ENCODE assay signal across 24 cellular contexts in genomic region chr13:49347650-49348385, GRCh38.
"Had no signal": no experiment of that assay in that cellular context is flagged by ENCODE, and none has a peak within 500 bp of the region (broad histone marks: within the 10 kb centered on the region; RNA-seq: fewer than 3 reads in every experiment).

No MANE protein-coding gene starts in this region.

- H3K9me3 Mint-ChIP-seq: activated naive CD8-positive, alpha-beta T cell treated with anti-CD3 and anti-CD28 coated beads for 36 hours; activated T-cell treated with anti-CD3 and anti-CD28 coated beads, Interleukin-2, amount 50 U/mL, for 4 hours; activated T-helper 2 cell treated with anti-CD3 and anti-CD28 coated beads, Interferon-gamma antibody, Interleukin-2, Interleukin-4, amounts not matched to agents 10 μg/mL and 5 μg/mL and 100 μg/mL, durations not matched to agents 14 hours and 24 hours and 36 hours; endodermal cell; naive thymus-derived CD8-positive, alpha-beta T cell had no signal

- DNase-seq: activated CD4-positive, alpha-beta T cell treated with anti-CD3 and anti-CD28 coated beads for 36 hours; activated CD4-positive, alpha-beta T cell treated with anti-CD3 and anti-CD28 coated beads, Interleukin-2, amount 50 U/mL, for 4 hours; activated CD8-positive, alpha-beta memory T cell treated with anti-CD3 and anti-CD28 coated beads, Interleukin-2, amount 50 U/mL, for 48 hours; activated naive CD4-positive, alpha-beta T cell treated with Interleukin-2 at 50 U/mL for 16 hours; activated naive CD8-positive, alpha-beta T cell treated with anti-CD3 and anti-CD28 coated beads for 36 hours; activated T-cell treated with anti-CD3 and anti-CD28 coated beads, Interleukin-2, amount 50 U/mL, for 4 hours; cerebellar nuclear complex; cortex of kidney; heart right ventricle; kidney; left lung; naive thymus-derived CD8-positive, alpha-beta T cell; psoas muscle; spleen; stimulated activated CD4-positive, alpha-beta T cell treated with anti-CD3 and anti-CD28 coated beads, Interleukin-4, amount 100 ng/mL, for 1 hour; stimulated activated naive CD4-positive, alpha-beta T cell; testis had no signal

- H3K36me3 ChIP-seq: left lung, right atrium auricular region had no signal

- H3K27me3 ChIP-seq: heart right ventricle, left lung, right atrium auricular region, spleen, testis, vagina had no signal

- H3K27ac Mint-ChIP-seq: activated CD4-positive, alpha-beta T cell treated with anti-CD3 and anti-CD28 coated beads for 36 hours; activated naive CD8-positive, alpha-beta T cell treated with anti-CD3 and anti-CD28 coated beads for 36 hours; activated T-helper 2 cell treated with anti-CD3 and anti-CD28 coated beads, Interferon-gamma antibody, Interleukin-2, Interleukin-4, amounts not matched to agents 10 μg/mL and 5 μg/mL and 100 μg/mL, durations not matched to agents 14 hours and 24 hours and 36 hours; endodermal cell; naive thymus-derived CD8-positive, alpha-beta T cell; type B pancreatic cell had no signal

- H3K9me3 ChIP-seq: heart right ventricle, left lung, psoas muscle, right atrium auricular region, spleen, testis, vagina had no signal

- H3K27ac ChIP-seq: epithelial cell of prostate, left lung, psoas muscle, right atrium auricular region, spleen, testis, vagina had no signal

- H3K4me3 Mint-ChIP-seq: activated CD4-positive, alpha-beta T cell treated with anti-CD3 and anti-CD28 coated beads for 36 hours; activated naive CD8-positive, alpha-beta T cell treated with anti-CD3 and anti-CD28 coated beads for 36 hours; activated T-cell treated with anti-CD3 and anti-CD28 coated beads, Interleukin-2, amount 50 U/mL, for 4 hours; endodermal cell; naive thymus-derived CD8-positive, alpha-beta T cell; type B pancreatic cell had no signal

- H3K27me3 Mint-ChIP-seq: activated CD4-positive, alpha-beta T cell treated with anti-CD3 and anti-CD28 coated beads for 36 hours; activated naive CD8-positive, alpha-beta T cell treated with anti-CD3 and anti-CD28 coated beads for 36 hours; type B pancreatic cell had no signal

- H3K4me1 Mint-ChIP-seq: endodermal cell had no signal

- H3K4me1 ChIP-seq: left lung, psoas muscle, right atrium auricular region, spleen, testis, vagina had no signal

- H3K4me3 ChIP-seq: heart right ventricle, left lung, lung, psoas muscle, right atrium auricular region, spleen, testis, vagina had no signal

- ATAC-seq: activated CD4-positive, alpha-beta T cell treated with anti-CD3 and anti-CD28 coated beads for 36 hours; activated T-cell treated with anti-CD3 and anti-CD28 coated beads, Interleukin-2, amount 50 U/mL, for 4 hours; left lung; naive thymus-derived CD8-positive, alpha-beta T cell; psoas muscle had no signal
